Comparison of ENCODE assay signal across 18 cellular contexts in genomic region chr7:112781110-112781509, GRCh38. TPM values are rescaled to one million over a fixed set of nuclear protein-coding genes. Genes with fewer than 3 reads are reported as not detected.
DNase-seq lines count a peak whose midpoint lies in the region; FAIRE-seq and TF ChIP-seq lines count a peak whose summit lies in the region.
"Had no signal": no experiment of that assay in that cellular context is flagged by ENCODE, and none has a peak within 500 bp of the region (broad histone marks: within the 10 kb centered on the region; RNA-seq: fewer than 3 reads in every experiment).

No MANE protein-coding gene starts in this region.

- no peak overlapping the region for H3K27ac ChIP-seq in breast epithelium
- H3K27ac ChIP-seq: BLaER1, C4-2B had no signal

- H3K27ac Mint-ChIP-seq in MCF 10A (ENCODE audit: low read depth, unreplicated experiment) = peak overlapping the region; percentile 52
- H3K27ac Mint-ChIP-seq: B cell had no signal

- no peaks in the 10 kb centered on the region for H3K27me3 Mint-ChIP-seq in MCF 10A (ENCODE audit: insufficient read depth, unreplicated experiment)
- H3K27me3 Mint-ChIP-seq: B cell; CD4-positive, CD25-positive, alpha-beta regulatory T cell; CD8-positive, alpha-beta memory T cell had no signal

- H3K4me1 Mint-ChIP-seq in MCF 10A (ENCODE audit: insufficient read depth, unreplicated experiment) = peaks cover 13% of the 10 kb centered on the region

- BruUV-seq in MCF 10A (replicated peaks; lab: Mats Ljungman, UMichigan) = no TSS peak

- TF ChIP-seq CTCF in MCF 10A (IDR thresholded peaks at IDR 0.05; ENCODE audit: unreplicated experiment) (no peak), breast epithelium (IDR thresholded peaks at IDR 0.05) (no peak), GM13977 (IDR thresholded peaks at IDR 0.05; ENCODE audit: extremely low read depth, insufficient read depth, missing control alignments) (no peak)

- CTCF ChIA-PET in MCF 10A (lab: Yijun Ruan, JAX) = interaction anchor here (2.1 kb wide), 1 partner anchor 11 kb away, joined by 12 read pairs; no protein-coding TSS in a partner anchor

- no peaks in the 10 kb centered on the region for H3K9me3 Mint-ChIP-seq in MCF 10A (ENCODE audit: unreplicated experiment)
- H3K9me3 Mint-ChIP-seq: CD4-positive, CD25-positive, alpha-beta regulatory T cell; CD8-positive, alpha-beta memory T cell; HFFc6 had no signal

- TF ChIP-seq POLR2A in breast epithelium (IDR thresholded peaks at IDR 0.05) = no peak

- POLR2A ChIA-PET in MCF 10A (lab: Yijun Ruan, JAX) = interaction anchor here (0.9 kb wide), 1 partner anchor 9 kb away, joined by 4 read pairs; the partner anchor contains the start of gene TMEM168

- peaks cover 4% of the 10 kb centered on the region for H3K36me3 ChIP-seq in breast epithelium

- intact Hi-C loops in MCF 10A (cut with micrococcal nuclease) = no loop called here
- intact Hi-C loops in breast epithelium (cut with DNase I; ENCODE audit: low total_unique reads) = no loop called here

- no peak overlapping the region for H3K4me3 ChIP-seq in breast epithelium
- H3K4me3 ChIP-seq: BLaER1, HAP-1 had no signal

- peaks cover 23% of the 10 kb centered on the region for H3K36me3 Mint-ChIP-seq in MCF 10A (ENCODE audit: insufficient read depth, unreplicated experiment)

- FAIRE-seq in GM19239 (lab: Jason Lieb, UNC) (peak; percentile 49), islet of Langerhans (lab: Jason Lieb, UNC) (peak; percentile 71)
- FAIRE-seq: GM12892, H54 had no signal

- in situ Hi-C loops in GM13977 (cut with MboI; ENCODE audit: low pct_unique_long_range_greater_than_20kb, low sequenced_read_pairs, unreplicated experiment) = no loop called here

- DNase-seq in MCF 10A (ENCODE audit: unreplicated experiment) = no peak
- no peak for DNase-seq in breast epithelium (ENCODE audit: low spot score in 2 of 2)
- no peak for DNase-seq in GM19239 (ENCODE audit: insufficient read length, low spot score)
- no peak for DNase-seq in GM13977 (ENCODE audit: low spot score)
- no peak for DNase-seq in AG08395 (ENCODE audit: low spot score)
- DNase-seq: CD4-positive, CD25-positive, alpha-beta regulatory T cell; CD8-positive, alpha-beta memory T cell; DMS53; DMS79 treated with DMSO at 0.1 percent for 48 hours; GOT3; HFFc6 had no signal

- H3K9me3 ChIP-seq in breast epithelium = no peaks in the 10 kb centered on the region
- H3K9me3 ChIP-seq: BLaER1, HAP-1 had no signal

- no peaks in the 10 kb centered on the region for H3K4me1 ChIP-seq in breast epithelium
- H3K4me1 ChIP-seq: BLaER1 had no signal

- no peak overlapping the region for H3K4me3 Mint-ChIP-seq in MCF 10A (ENCODE audit: unreplicated experiment)
- H3K4me3 Mint-ChIP-seq: B cell; CD4-positive, CD25-positive, alpha-beta regulatory T cell; CD8-positive, alpha-beta memory T cell; HFFc6 had no signal

- no peaks in the 10 kb centered on the region for H3K27me3 ChIP-seq in breast epithelium
- H3K27me3 ChIP-seq: BLaER1 had no signal

RNA-seq across cellular contexts. Expression of gene TMEM168, which starts 9.1 kb away (rescaled TPM):
- 29.5 and 32.5 TPM in 2 replicates for total RNA-seq in MCF 10A (2022)
- total RNA-seq in breast epithelium = 10 to 100 TPM; 23.4 to 36.7 (median 28.2) TPM
